Comparison of ENCODE assay signal across 35 cellular contexts in genomic region chr1:44857446-44857845, GRCh38. TPM values are rescaled to one million over a fixed set of nuclear protein-coding genes. Genes with fewer than 3 reads are reported as not detected.
"Had no signal": no experiment of that assay in that cellular context is flagged by ENCODE, and none has a peak within 500 bp of the region (broad histone marks: within the 10 kb centered on the region; RNA-seq: fewer than 3 reads in every experiment).

No MANE protein-coding gene starts in this region.

- H3K4me3 ChIP-seq: adrenal gland, body of pancreas, breast epithelium had no signal

- H3K9me3 ChIP-seq: adrenal gland, body of pancreas, breast epithelium had no signal

- H3K36me3 ChIP-seq: breast epithelium had no signal

- H3K27me3 ChIP-seq: adrenal gland, body of pancreas, brain microvascular endothelial cell, breast epithelium had no signal

- DNase-seq: activated B cell treated with CpG ODN at 0.5 μM for 24 hours; activated CD4-positive, alpha-beta memory T cell treated with anti-CD3 and anti-CD28 coated beads for 36 hours; activated CD4-positive, alpha-beta T cell treated with anti-CD3 and anti-CD28 coated beads for 4 hours; activated CD4-positive, alpha-beta T cell treated with anti-CD3 and anti-CD28 coated beads, Interleukin-2, amount 10 ng/mL, durations not matched to agents 24 days and 14 days; activated CD4-positive, alpha-beta T cell treated with anti-CD3 and anti-CD28 coated beads, Interleukin-2, amount 50 U/mL, for 1 hour; activated CD4-positive, alpha-beta T cell treated with anti-CD3 and anti-CD28 coated beads, Interleukin-2, amount 50 U/mL, for 4 hours; activated CD4-positive, CD25-positive, alpha-beta regulatory T cell treated with anti-CD3 and anti-CD28 coated beads, Interleukin-2, amount 50 U/mL, for 72 hours; activated CD8-positive, alpha-beta memory T cell treated with anti-CD3 and anti-CD28 coated beads, Interleukin-2, amount 50 U/mL, for 4 hours; activated CD8-positive, alpha-beta T cell treated with anti-CD3 and anti-CD28 coated beads for 36 hours; activated effector memory CD4-positive, alpha-beta T cell treated with anti-CD3 and anti-CD28 coated beads, Interleukin-2, amount 50 U/mL, for 16 hours; activated gamma-delta T cell treated with Interleukin-2 at 50 U/mL for 16 hours; activated naive CD4-positive, alpha-beta T cell; activated naive CD4-positive, alpha-beta T cell treated with anti-CD3 and anti-CD28 coated beads for 36 hours; activated naive CD4-positive, alpha-beta T cell treated with anti-CD3 and anti-CD28 coated beads, Interleukin-2, amount 50 U/mL, for 16 hours; activated naive CD8-positive, alpha-beta T cell treated with anti-CD3 and anti-CD28 coated beads for 36 hours; activated T-cell treated with anti-CD3 and anti-CD28 coated beads for 4 hours; activated T-cell treated with anti-CD3 and anti-CD28 coated beads, Interleukin-2, amount 50 U/mL, for 1 hour; activated T-cell treated with anti-CD3 and anti-CD28 coated beads, Interleukin-2, amount 50 U/mL, for 4 hours; activated T-cell treated with anti-CD3 and anti-CD28 coated beads, Interleukin-2, amount 50 U/mL, for 72 hours; adrenal gland; amniotic stem cell; aorta; body of pancreas; brain microvascular endothelial cell; central memory CD4-positive, alpha-beta T cell; T-helper 1 cell; T-helper 2 cell; T-helper 9 cell had no signal

- ATAC-seq: activated CD8-positive, alpha-beta T cell treated with anti-CD3 and anti-CD28 coated beads for 36 hours; activated naive CD4-positive, alpha-beta T cell treated with anti-CD3 and anti-CD28 coated beads, Interleukin-2, amount 50 U/mL, for 72 hours; activated T-cell treated with anti-CD3 and anti-CD28 coated beads, Interleukin-2, amount 50 U/mL, for 4 hours; activated T-cell treated with anti-CD3 and anti-CD28 coated beads, Interleukin-2, amount 50 U/mL, for 72 hours; activated T-helper 17 cell treated with anti-CD3 and anti-CD28 coated beads, Interleukin-2, amount 50 U/mL, for 72 hours; body of pancreas had no signal

- H3K4me1 ChIP-seq: body of pancreas, breast epithelium had no signal

- H3K27ac ChIP-seq: adrenal gland, body of pancreas, brain microvascular endothelial cell, breast epithelium, VCaP had no signal

RNA-seq across cellular contexts. Expression of gene DYNLT4, which starts 50.3 kb away (rescaled TPM):
- total RNA-seq: activated B cell treated with CpG ODN at 0.5 μM for 24 hours; activated CD4-positive, alpha-beta T cell treated with anti-CD3 and anti-CD28 coated beads, Interleukin-2, amount 10 ng/mL, durations not matched to agents 24 days and 14 days; activated CD8-positive, alpha-beta memory T cell treated with anti-CD3 and anti-CD28 coated beads for 36 hours; activated T-cell treated with anti-CD3 and anti-CD28 coated beads, Interleukin-2, amount 50 U/mL, for 4 hours; cardiac septum; cerebellum had no signal
